In the genomic region with DNA sequence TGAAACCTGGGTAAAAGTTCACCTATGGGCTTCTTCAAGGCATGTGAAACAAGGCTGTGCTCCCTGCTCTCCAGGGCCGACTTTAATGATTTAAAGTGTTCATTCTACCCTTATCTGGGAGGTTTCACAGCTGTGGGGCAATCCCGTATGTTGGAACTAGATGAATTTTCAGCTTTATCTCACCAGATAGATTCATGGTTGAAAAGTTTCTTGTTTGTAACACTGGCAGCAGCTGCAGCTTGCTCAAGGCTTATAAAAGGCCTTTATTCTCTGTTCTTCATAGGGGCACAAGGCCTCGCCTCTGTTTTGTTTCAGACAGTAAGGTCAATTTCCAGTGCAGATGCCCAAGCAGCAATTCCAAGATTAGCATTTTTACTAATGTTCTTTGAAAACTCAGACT, we compare ENCODE assay signal across 16 cellular contexts.
DNase-seq lines count a peak whose midpoint lies in the region; ATAC-seq and TF ChIP-seq lines count a peak whose summit lies in the region.
"Had no signal": no experiment of that assay in that cellular context is flagged by ENCODE, and none has a peak within 500 bp of the region (broad histone marks: within the 10 kb centered on the region; RNA-seq: fewer than 3 reads in every experiment).

No MANE protein-coding gene starts in this region.

- intact Hi-C loops in left ventricle myocardium superior (cut with micrococcal nuclease), result no loop called here

- ATAC-seq in left ventricle myocardium superior (peak; percentile 87), HG03039 (IDR thresholded peaks at IDR 0.05; ENCODE audit: unreplicated experiment) (no peak)
- ATAC-seq: SK-N-SH treated with all-trans-retinoic acid at 6 μM for 48 hours had no signal

- TF ChIP-seq CTCF in choroid plexus epithelial cell (conservative IDR thresholded peaks at IDR 0.05; ENCODE audit: low read depth, low read length), result no peak

- H3K4me3 ChIP-seq in choroid plexus epithelial cell (ENCODE audit: low read depth, low read length), result no peak overlapping the region
- H3K4me3 ChIP-seq: spleen had no signal

- peak; percentile 2 for DNase-seq in HuH-7 (ENCODE audit: low spot score)
- DNase-seq in choroid plexus epithelial cell (ENCODE audit: low read depth), result peak; percentile 1
- peak; percentile 29 for DNase-seq in left ventricle myocardium superior
- DNase-seq in occipital lobe (lab: John Stamatoyannopoulos, UW), result peak; percentile 9
- DNase-seq in dermis blood vessel endothelial cell, result no peak
- no peak for DNase-seq in ecto neural progenitor cell (ENCODE audit: low spot score)
- DNase-seq in activated CD4-positive, alpha-beta T cell treated with anti-CD3 and anti-CD28 coated beads, Interleukin-2, amount 50 U/mL, for 48 hours, result no peak
- DNase-seq: activated CD4-positive, alpha-beta T cell treated with anti-CD3 and anti-CD28 coated beads, Interleukin-2, amount 50 U/mL, for 1 hour; activated T-cell treated with anti-CD3 and anti-CD28 coated beads, Interleukin-2, amount 50 U/mL, for 24 hours; GOT3; NCI-H2029; NCI-H526; spleen; stimulated activated naive CD4-positive, alpha-beta T cell had no signal

Comparison
In these comparisons a context has a peak if more than half of its experiments do, and no peak if none do; other contexts are left out.
1. DNase-seq: peak in HuH-7 (single experiment), choroid plexus epithelial cell (single experiment), left ventricle myocardium superior (single experiment) and occipital lobe (single experiment); none in dermis blood vessel endothelial cell (single experiment), ecto neural progenitor cell (single experiment) and activated CD4-positive, alpha-beta T cell treated with anti-CD3 and anti-CD28 coated beads, Interleukin-2, amount 50 U/mL, for 48 hours (0 of 2).